Comparison of ENCODE assay signal across 1 cellular context in genomic region chr11:119315139-119316016, GRCh38.
A peak's percentile ranks its signal among the peaks of the same experiment; 100 is the strongest.
TF ChIP-seq lines count a peak whose summit lies in the region.

No MANE protein-coding gene starts in this region.

TF ChIP-seq in HepG2, 621 proteins besides CTCF, POLR2A, EP300 and RAD21 (continues in another document):
- peak; percentile 75 for TF ChIP-seq CREB1 (IDR thresholded peaks at IDR 0.05)
- no peak for TF ChIP-seq CREB1 (CRISPR knock-in tag; IDR thresholded peaks at IDR 0.05)
- TF ChIP-seq LRRFIP1 (CRISPR knock-in tag; conservative IDR thresholded peaks at IDR 0.05) = no peak
- TF ChIP-seq ZMYM2 (CRISPR knock-in tag; IDR thresholded peaks at IDR 0.05) = no peak
- no peak for TF ChIP-seq ZBTB40 (IDR thresholded peaks at IDR 0.05)
- no peak for TF ChIP-seq ZBTB40 (CRISPR knock-in tag; IDR thresholded peaks at IDR 0.05)
- TF ChIP-seq ZNF260 (CRISPR knock-in tag; IDR thresholded peaks at IDR 0.05; ENCODE audit: borderline replicate concordance, low read depth) = no peak
- TF ChIP-seq ZNF512 (CRISPR knock-in tag; IDR thresholded peaks at IDR 0.05) = no peak
- TF ChIP-seq SRSF1 (optimal IDR thresholded peaks at IDR 0.05; ENCODE audit: low read depth, low read length) = no peak
- no peak for TF ChIP-seq MATR3 (CRISPR knock-in tag; IDR thresholded peaks at IDR 0.05)
- TF ChIP-seq ZHX2 (IDR thresholded peaks at IDR 0.05; ENCODE audit: low read depth) = no peak
- no peak for TF ChIP-seq ZHX2 (CRISPR knock-in tag; IDR thresholded peaks at IDR 0.05; ENCODE audit: borderline replicate concordance)
- peak; percentile 70 for TF ChIP-seq ZBTB33 (CRISPR knock-in tag; IDR thresholded peaks at IDR 0.05)
- no peak for TF ChIP-seq AHDC1 (CRISPR knock-in tag; IDR thresholded peaks at IDR 0.05; ENCODE audit: borderline replicate concordance)
- no peak for TF ChIP-seq KDM5A (IDR thresholded peaks at IDR 0.05; ENCODE audit: borderline replicate concordance, low read length)
- no peak for TF ChIP-seq ZNF263 (CRISPR knock-in tag; IDR thresholded peaks at IDR 0.05)
- TF ChIP-seq SYNCRIP (IDR thresholded peaks at IDR 0.05; ENCODE audit: insufficient read depth, low read depth, low read length) = no peak
- TF ChIP-seq ZNF770 (CRISPR knock-in tag; IDR thresholded peaks at IDR 0.05) = no peak
- TF ChIP-seq ZFP82 (CRISPR knock-in tag; IDR thresholded peaks at IDR 0.05; ENCODE audit: borderline replicate concordance) = no peak
- TF ChIP-seq HMGA1 (CRISPR knock-in tag; conservative IDR thresholded peaks at IDR 0.05) = no peak
